Comparison of ENCODE assay signal across 34 cellular contexts in the genomic region with DNA sequence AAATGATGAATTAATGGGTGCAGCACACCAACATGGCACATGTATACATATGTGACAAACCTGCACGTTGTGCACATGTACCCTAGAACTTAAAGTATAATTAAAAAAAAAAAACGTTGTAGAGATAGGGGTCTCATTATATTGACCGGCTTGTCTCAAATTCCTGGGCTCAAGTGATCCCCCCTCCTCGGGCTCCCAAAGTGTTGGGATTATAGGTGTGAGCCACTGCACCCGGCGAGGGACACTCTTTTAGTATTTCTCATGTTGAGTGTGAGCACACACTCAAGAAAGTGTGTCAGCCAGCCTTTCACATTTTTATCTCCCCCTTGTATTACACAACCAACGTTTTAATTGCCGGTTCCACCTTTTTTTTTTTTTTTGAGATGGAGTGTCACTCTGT.
"Had no signal": no experiment of that assay in that cellular context is flagged by ENCODE, and none has a peak within 500 bp of the region (broad histone marks: within the 10 kb centered on the region; RNA-seq: fewer than 3 reads in every experiment).

No MANE protein-coding gene starts in this region.

- DNase-seq: Karpas-422, Kasumi-1, MG63, MM.1S, MV-4-11, NCI-H1048, NCI-H1092, NCI-H1092 treated with DMSO at 0.1 percent for 48 hours, NCI-H1105, NCI-H1105 treated with DMSO at 0.1 percent for 48 hours, NCI-H1417, NCI-H1436, NCI-H1436 treated with DMSO at 0.1 percent for 48 hours, NCI-H146, NCI-H1694, NCI-H1694 treated with DMSO at 0.1 percent for 48 hours, NCI-H187, NCI-H187 treated with DMSO at 0.1 percent for 48 hours, NCI-H1930, NCI-H2029, NCI-H2029 treated with DMSO at 0.1 percent for 48 hours, NCI-H2081, NCI-H2081 treated with DMSO at 0.1 percent for 48 hours, NCI-H2107, NCI-H2171, NCI-H2171 treated with DMSO at 0.1 percent for 48 hours, NCI-H2227 treated with DMSO at 0.1 percent for 48 hours, NCI-H226, NCI-H345, NCI-H446, NCI-H446 treated with DMSO at 0.1 percent for 48 hours, NCI-H510A, NCI-H510A treated with DMSO at 0.1 percent for 48 hours had no signal

- H3K4me3 ChIP-seq: MG63 had no signal

- H3K27ac ChIP-seq: KMS-11 had no signal

- H3K27me3 ChIP-seq: MG63 had no signal

- H3K36me3 ChIP-seq: MG63 had no signal
